18 cellular contexts compared by ENCODE assay signal in genomic region chr1:116424438-116424837, GRCh38. TPM values are rescaled to one million over a fixed set of nuclear protein-coding genes. Genes with fewer than 3 reads are reported as not detected.
DNase-seq lines count a peak whose midpoint lies in the region; ATAC-seq and TF ChIP-seq lines count a peak whose summit lies in the region.
"Had no signal": no experiment of that assay in that cellular context is flagged by ENCODE, and none has a peak within 500 bp of the region (broad histone marks: within the 10 kb centered on the region; RNA-seq: fewer than 3 reads in every experiment).

No MANE protein-coding gene starts in this region.

- POLR2A ChIA-PET in SK-N-SH (lab: Yijun Ruan, JAX), result no interaction called here

- H3K4me3 ChIP-seq in SK-N-SH (ENCODE audit: low read depth in 2 of 2, low read length in 1 of 2), result no peak overlapping the region
- H3K4me3 ChIP-seq in esophagus muscularis mucosa, result no peak overlapping the region
- H3K4me3 ChIP-seq: BLaER1, GM12878, GM23338 had no signal

- no peak for TF ChIP-seq POLR2A in esophagus muscularis mucosa (IDR thresholded peaks at IDR 0.05; ENCODE audit: low read depth)

- TF ChIP-seq RAD21 in SK-N-SH (IDR thresholded peaks at IDR 0.05; ENCODE audit: low read length), result no peak

- TF ChIP-seq EP300 in SK-N-SH (IDR thresholded peaks at IDR 0.05; ENCODE audit: borderline replicate concordance in 1 of 2, low read depth in 1 of 2, low read length in 1 of 2) (no peak), esophagus muscularis mucosa (IDR thresholded peaks at IDR 0.05) (no peak)

- H3K9me3 ChIP-seq in SK-N-SH, result no peaks in the 10 kb centered on the region
- H3K9me3 ChIP-seq in esophagus muscularis mucosa, result no peaks in the 10 kb centered on the region
- H3K9me3 ChIP-seq: BLaER1 had no signal

- CTCF ChIA-PET in SK-N-SH (lab: Yijun Ruan, JAX), result no interaction called here

- no peaks in the 10 kb centered on the region for H3K36me3 ChIP-seq in SK-N-SH (replicated peaks in 1 of 2; ENCODE audit: control insufficient read depth in 1 of 2, insufficient read depth in 2 of 2, low read length in 1 of 2)
- no peaks in the 10 kb centered on the region for H3K36me3 ChIP-seq in esophagus muscularis mucosa
- H3K36me3 ChIP-seq: BLaER1 had no signal

- WGBS in SK-N-SH (ENCODE audit: low lambda C conversion rate), result 31% methylated on average over 5 of the region's 5 CpGs
- WGBS in esophagus muscularis mucosa, result 81% methylated on average over 5 of the region's 5 CpGs

- H3K27me3 ChIP-seq in SK-N-SH (ENCODE audit: insufficient read depth) (no peaks in the 10 kb centered on the region; the same call in 1 of the 2 replicates), esophagus muscularis mucosa (no peaks in the 10 kb centered on the region)
- H3K27me3 ChIP-seq: BLaER1 had no signal

- H3K4me2 ChIP-seq in SK-N-SH, result no peak overlapping the region
- H3K4me2 ChIP-seq: BLaER1, GM23338 had no signal

- 0 out of 2 replicates have a peak overlapping the region, but pooled peaks have one; percentile 29 for H2AFZ ChIP-seq in SK-N-SH (ENCODE audit: low read depth)
- H2AFZ ChIP-seq: GM23338 had no signal

- no peaks in the 10 kb centered on the region for H3K9me2 ChIP-seq in SK-N-SH

- DNase-seq in SK-N-SH (no peak), esophagus muscularis mucosa (ENCODE audit: extremely low spot score) (peak; percentile 55), HT-29 (ENCODE audit: low spot score) (no peak)
- DNase-seq: CD4-positive, alpha-beta T cell; CD8-positive, alpha-beta memory T cell; DMS 273 treated with DMSO at 0.1 percent for 48 hours; DMS79; EL; GDM1; H9 had no signal

- intact Hi-C loops in esophagus muscularis mucosa (cut with DNase I), result no loop called here

- TF ChIP-seq CTCF in SK-N-SH (IDR thresholded peaks at IDR 0.05) (no peak), C4-2B (conservative IDR thresholded peaks at IDR 0.05) (no peak), esophagus muscularis mucosa (IDR thresholded peaks at IDR 0.05) (no peak)

- H3F3A ChIP-seq in SK-N-SH (replicated peaks; ENCODE audit: insufficient read depth), result no peaks in the 10 kb centered on the region

- H3K9ac ChIP-seq in SK-N-SH, result no peak overlapping the region
- H3K9ac ChIP-seq: BLaER1 had no signal

- H3K79me2 ChIP-seq in SK-N-SH (ENCODE audit: insufficient read depth), result no peaks in the 10 kb centered on the region

- H4K20me1 ChIP-seq in SK-N-SH (ENCODE audit: insufficient read depth), result no peaks in the 10 kb centered on the region
- H4K20me1 ChIP-seq: BLaER1 had no signal

- H3K27ac ChIP-seq in SK-N-SH (ENCODE audit: low read depth in 2 of 2, low read length in 1 of 2) (no peak overlapping the region), C4-2B (peak overlapping the region; percentile 4; the same call in 1 of the 2 replicates), esophagus muscularis mucosa (replicated peaks in 1 of 4) (no peak overlapping the region)
- H3K27ac ChIP-seq: 22Rv1, BLaER1 had no signal

- no peaks in the 10 kb centered on the region for H3K4me1 ChIP-seq in SK-N-SH (ENCODE audit: control insufficient read depth in 1 of 2, insufficient read depth in 2 of 2, low read depth in 1 of 2, low read length in 1 of 2)
- no peaks in the 10 kb centered on the region for H3K4me1 ChIP-seq in esophagus muscularis mucosa
- H3K4me1 ChIP-seq: BLaER1 had no signal

- ATAC-seq in SK-N-SH treated with all-trans-retinoic acid at 6 μM for 48 hours (no peak), GM21825 (IDR thresholded peaks at IDR 0.05; ENCODE audit: unreplicated experiment) (no peak)
- ATAC-seq: GM12878, GM23338, HCT116 had no signal

TF ChIP-seq in SK-N-SH, 30 proteins besides CTCF, POLR2A, EP300 and RAD21 (continues in another document):
- TF ChIP-seq ELF1 (IDR thresholded peaks at IDR 0.05) (no peak), TEAD4 (IDR thresholded peaks at IDR 0.05; ENCODE audit: borderline replicate concordance, insufficient read depth) (no peak), SMC3 (IDR thresholded peaks at IDR 0.05; ENCODE audit: low read depth, low read length) (no peak), FOXJ3 (CRISPR knock-in tag; IDR thresholded peaks at IDR 0.05) (no peak), GABPA (IDR thresholded peaks at IDR 0.05; ENCODE audit: low read depth) (no peak), GATA2 (CRISPR knock-in tag; IDR thresholded peaks at IDR 0.05) (no peak), MEF2A (IDR thresholded peaks at IDR 0.05; ENCODE audit: borderline replicate concordance, low read depth) (no peak), CHD2 (IDR thresholded peaks at IDR 0.05; ENCODE audit: low read length, partially characterized antibody) (no peak), POLR2AphosphoS5 (IDR thresholded peaks at IDR 0.05; ENCODE audit: low read depth, low read length) (no peak), YY1 (IDR thresholded peaks at IDR 0.05; ENCODE audit: low read depth) (no peak), JUND (IDR thresholded peaks at IDR 0.05) (no peak)
- TF ChIP-seq, protein P1, sequence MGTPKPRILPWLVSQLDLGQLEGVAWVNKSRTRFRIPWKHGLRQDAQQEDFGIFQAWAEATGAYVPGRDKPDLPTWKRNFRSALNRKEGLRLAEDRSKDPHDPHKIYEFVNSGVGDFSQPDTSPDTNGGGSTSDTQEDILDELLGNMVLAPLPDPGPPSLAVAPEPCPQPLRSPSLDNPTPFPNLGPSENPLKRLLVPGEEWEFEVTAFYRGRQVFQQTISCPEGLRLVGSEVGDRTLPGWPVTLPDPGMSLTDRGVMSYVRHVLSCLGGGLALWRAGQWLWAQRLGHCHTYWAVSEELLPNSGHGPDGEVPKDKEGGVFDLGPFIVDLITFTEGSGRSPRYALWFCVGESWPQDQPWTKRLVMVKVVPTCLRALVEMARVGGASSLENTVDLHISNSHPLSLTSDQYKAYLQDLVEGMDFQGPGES (IDR thresholded peaks at IDR 0.05; ENCODE audit: low read depth, low read length), result no peak
- TF ChIP-seq, protein P2, sequence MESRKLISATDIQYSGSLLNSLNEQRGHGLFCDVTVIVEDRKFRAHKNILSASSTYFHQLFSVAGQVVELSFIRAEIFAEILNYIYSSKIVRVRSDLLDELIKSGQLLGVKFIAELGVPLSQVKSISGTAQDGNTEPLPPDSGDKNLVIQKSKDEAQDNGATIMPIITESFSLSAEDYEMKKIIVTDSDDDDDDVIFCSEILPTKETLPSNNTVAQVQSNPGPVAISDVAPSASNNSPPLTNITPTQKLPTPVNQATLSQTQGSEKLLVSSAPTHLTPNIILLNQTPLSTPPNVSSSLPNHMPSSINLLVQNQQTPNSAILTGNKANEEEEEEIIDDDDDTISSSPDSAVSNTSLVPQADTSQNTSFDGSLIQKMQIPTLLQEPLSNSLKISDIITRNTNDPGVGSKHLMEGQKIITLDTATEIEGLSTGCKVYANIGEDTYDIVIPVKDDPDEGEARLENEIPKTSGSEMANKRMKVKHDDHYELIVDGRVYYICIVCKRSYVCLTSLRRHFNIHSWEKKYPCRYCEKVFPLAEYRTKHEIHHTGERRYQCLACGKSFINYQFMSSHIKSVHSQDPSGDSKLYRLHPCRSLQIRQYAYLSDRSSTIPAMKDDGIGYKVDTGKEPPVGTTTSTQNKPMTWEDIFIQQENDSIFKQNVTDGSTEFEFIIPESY (IDR thresholded peaks at IDR 0.05; ENCODE audit: borderline replicate concordance, low read depth), result no peak

TF ChIP-seq in SK-N-SH treated with all-trans-retinoic acid at 6 μM for 48 hours, 23 proteins besides CTCF, POLR2A, EP300 and RAD21:
- TF ChIP-seq, protein P3, sequence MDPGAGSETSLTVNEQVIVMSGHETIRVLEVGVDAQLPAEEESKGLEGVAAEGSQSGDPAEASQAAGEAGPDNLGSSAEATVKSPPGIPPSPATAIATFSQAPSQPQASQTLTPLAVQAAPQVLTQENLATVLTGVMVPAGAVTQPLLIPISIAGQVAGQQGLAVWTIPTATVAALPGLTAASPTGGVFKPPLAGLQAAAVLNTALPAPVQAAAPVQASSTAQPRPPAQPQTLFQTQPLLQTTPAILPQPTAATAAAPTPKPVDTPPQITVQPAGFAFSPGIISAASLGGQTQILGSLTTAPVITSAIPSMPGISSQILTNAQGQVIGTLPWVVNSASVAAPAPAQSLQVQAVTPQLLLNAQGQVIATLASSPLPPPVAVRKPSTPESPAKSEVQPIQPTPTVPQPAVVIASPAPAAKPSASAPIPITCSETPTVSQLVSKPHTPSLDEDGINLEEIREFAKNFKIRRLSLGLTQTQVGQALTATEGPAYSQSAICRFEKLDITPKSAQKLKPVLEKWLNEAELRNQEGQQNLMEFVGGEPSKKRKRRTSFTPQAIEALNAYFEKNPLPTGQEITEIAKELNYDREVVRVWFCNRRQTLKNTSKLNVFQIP (CRISPR knock-in tag; IDR thresholded peaks at IDR 0.05; ENCODE audit: borderline replicate concordance, low read depth), result no peak
- TF ChIP-seq CSDC2 (CRISPR knock-in tag; IDR thresholded peaks at IDR 0.05), result no peak

RNA-seq across cellular contexts. Expression of gene ATP1A1, which starts 51.4 kb away (rescaled TPM):
- polyA plus RNA-seq in SK-N-SH (2012; rRNA removed), result 233 and 235 TPM in 2 replicates
- 188 and 230 TPM in 2 replicates for polyA plus RNA-seq in SK-N-SH (2012; cell fraction: cytosol; rRNA removed)
- polyA plus RNA-seq in SK-N-SH (2012; cell fraction: nucleus; rRNA removed), result 183 and 211 TPM in 2 replicates
- 100 to 1,000 TPM in 3 of 4 donors, 10 to 100 TPM in 1; 90.1 to 196 (median 157) TPM for total RNA-seq in esophagus muscularis mucosa
- 119 and 151 TPM in 2 replicates for total RNA-seq in HT-29 (2014; rRNA removed; shearing (Covaris generic))
